ENCODE assay signal across 14 cellular contexts in genomic region chr2:129757915-129758421, GRCh38.
DNase-seq lines count a peak whose midpoint lies in the region; ATAC-seq, FAIRE-seq and TF ChIP-seq lines count a peak whose summit lies in the region.
"Had no signal": no experiment of that assay in that cellular context is flagged by ENCODE, and none has a peak within 500 bp of the region (broad histone marks: within the 10 kb centered on the region; RNA-seq: fewer than 3 reads in every experiment).

No MANE protein-coding gene starts in this region.

- 30% methylated on average over 7 of the region's 7 CpGs for WGBS in HepG2 (ENCODE audit: low lambda C conversion rate)
- WGBS in right lobe of liver (ENCODE audit: insufficient coverage, low coverage, low lambda C conversion rate, missing lambda C conversion rate): 53% methylated on average over 7 of the region's 7 CpGs

- CTCF ChIA-PET in HepG2 (lab: Yijun Ruan, JAX; ENCODE audit: low intra/inter-chr PET ratio, low total read pairs): no interaction called here

- no peak overlapping the region for H2AFZ ChIP-seq in HepG2 (ENCODE audit: low read length)

- intact Hi-C loops in HepG2 (cut with micrococcal nuclease; ENCODE audit: unreplicated experiment) (no loop called here), right lobe of liver (cut with DNase I) (no loop called here), left cardiac atrium (cut with DNase I) (no loop called here)

- ATAC-seq in HepG2: 0 out of 3 replicates have a peak, but pooled peaks have one; percentile 13
- no peak for ATAC-seq in right lobe of liver
- ATAC-seq in left cardiac atrium: peak; percentile 26 to 43

- H3K9ac ChIP-seq in HepG2 (ENCODE audit: insufficient read depth, low read depth, low read length): no peak overlapping the region

- H3K4me1 ChIP-seq in HepG2 (ENCODE audit: insufficient read depth, low read length) (no peaks in the 10 kb centered on the region), right lobe of liver (no peaks in the 10 kb centered on the region)
- H3K4me1 ChIP-seq: SJCRH30 had no signal

- no peaks in the 10 kb centered on the region for H3K36me3 ChIP-seq in HepG2 (replicated peaks in 1 of 2; ENCODE audit: control insufficient read depth in 1 of 2, insufficient read depth in 2 of 2, low read length in 2 of 2)
- no peaks in the 10 kb centered on the region for H3K36me3 ChIP-seq in right lobe of liver
- H3K36me3 ChIP-seq: SJCRH30 had no signal

- FAIRE-seq in HepG2 (lab: Jason Lieb, UNC): no peak
- FAIRE-seq: frontal cortex had no signal

- no peaks in the 10 kb centered on the region for H3K36me3 Mint-ChIP-seq in nephron progenitor cell (ENCODE audit: low read depth)
- no peaks in the 10 kb centered on the region for H3K36me3 Mint-ChIP-seq in T-helper 2 cell treated with Interferon-gamma antibody and Interleukin-4, amounts not matched to agents 5 μg/mL and 100 μg/mL, for 36 hours (ENCODE audit: low read depth)
- H3K36me3 Mint-ChIP-seq: IgD-negative memory B cell had no signal

- H3K27me3 Mint-ChIP-seq in nephron progenitor cell (ENCODE audit: low read depth, poor library complexity): peaks cover 17% of the 10 kb centered on the region
- no peaks in the 10 kb centered on the region for H3K27me3 Mint-ChIP-seq in T-helper 2 cell treated with Interferon-gamma antibody and Interleukin-4, amounts not matched to agents 5 μg/mL and 100 μg/mL, for 36 hours (ENCODE audit: low read depth)

- no peak for TF ChIP-seq EP300 in HepG2 (IDR thresholded peaks at IDR 0.05; ENCODE audit: low read depth in 2 of 2, low read length in 2 of 2)
- TF ChIP-seq EP300 in HepG2 (CRISPR knock-in tag; IDR thresholded peaks at IDR 0.05; ENCODE audit: borderline replicate concordance): no peak

- peak overlapping the region; percentile 41; the same call in 1 of the 2 replicates for H3K4me2 ChIP-seq in HepG2 (ENCODE audit: low read depth, low read length)

- H3K4me3 Mint-ChIP-seq in nephron progenitor cell: no peak overlapping the region
- no peak overlapping the region for H3K4me3 Mint-ChIP-seq in T-helper 2 cell treated with Interferon-gamma antibody and Interleukin-4, amounts not matched to agents 5 μg/mL and 100 μg/mL, for 36 hours
- H3K4me3 Mint-ChIP-seq: IgD-negative memory B cell had no signal

- H3K4me1 Mint-ChIP-seq in nephron progenitor cell: peaks cover 26% of the 10 kb centered on the region
- H3K4me1 Mint-ChIP-seq in T-helper 2 cell treated with Interferon-gamma antibody and Interleukin-4, amounts not matched to agents 5 μg/mL and 100 μg/mL, for 36 hours (ENCODE audit: low read depth): no peaks in the 10 kb centered on the region

- no peaks in the 10 kb centered on the region for H4K20me1 ChIP-seq in HepG2 (ENCODE audit: insufficient read depth, low read length)

- no peak overlapping the region for H3K4me3 ChIP-seq in HepG2 (replicated peaks in 1 of 3; ENCODE audit: insufficient read depth in 1 of 3, low read depth in 2 of 3, low read length in 3 of 3)
- no peak overlapping the region for H3K4me3 ChIP-seq in right lobe of liver
- H3K4me3 ChIP-seq: SJCRH30 had no signal

- no peaks in the 10 kb centered on the region for H3K9me3 Mint-ChIP-seq in nephron progenitor cell
- no peaks in the 10 kb centered on the region for H3K9me3 Mint-ChIP-seq in T-helper 2 cell treated with Interferon-gamma antibody and Interleukin-4, amounts not matched to agents 5 μg/mL and 100 μg/mL, for 36 hours
- H3K9me3 Mint-ChIP-seq: IgD-negative memory B cell had no signal

- POLR2A ChIA-PET in HepG2 (lab: Yijun Ruan, JAX): no interaction called here

- H3K27ac Mint-ChIP-seq in nephron progenitor cell: peak overlapping the region; percentile 9
- H3K27ac Mint-ChIP-seq in T-helper 2 cell treated with Interferon-gamma antibody and Interleukin-4, amounts not matched to agents 5 μg/mL and 100 μg/mL, for 36 hours: no peak overlapping the region
- H3K27ac Mint-ChIP-seq: IgD-negative memory B cell had no signal

- H3K27ac ChIP-seq in HepG2 (ENCODE audit: extremely low read length, insufficient read depth, low read length) (no peak overlapping the region), right lobe of liver (no peak overlapping the region)
- H3K27ac ChIP-seq: SJCRH30 had no signal

- TF ChIP-seq CTCF in HepG2 (CRISPR knock-in tag; IDR thresholded peaks at IDR 0.05) (no peak), right lobe of liver (IDR thresholded peaks at IDR 0.05) (no peak), nephron progenitor cell (IDR thresholded peaks at IDR 0.05) (no peak)

- DNase-seq in HepG2 (ENCODE audit: low spot score) (no peak), right lobe of liver (no peak), left cardiac atrium (no peak), nephron progenitor cell (no peak), GM19238 (ENCODE audit: insufficient read length, low spot score) (no peak), NCI-H2081 treated with DMSO at 0.1 percent for 48 hours (lab: John Stamatoyannopoulos, UW) (no peak)
- no peak for DNase-seq in stimulated activated CD4-positive, alpha-beta T cell treated with anti-CD3 and anti-CD28 coated beads, Interleukin-2, amount 100 ng/mL, for 48 hours
- no peak for DNase-seq in T-helper 2 cell treated with Interferon-gamma antibody and Interleukin-4, amounts not matched to agents 5 μg/mL and 100 μg/mL, for 36 hours (ENCODE audit: low spot score)
- DNase-seq: ACHN, HCEC 1CT, NCI-H1417 treated with DMSO at 0.1 percent for 48 hours, SJCRH30 had no signal

- in situ Hi-C loops in HepG2 (cut with HindIII; ENCODE audit: extremely low pct_ligation_motif_present, low pct_unique_long_range_greater_than_20kb): no loop called here

- no peak for TF ChIP-seq POLR2A in HepG2 (IDR thresholded peaks at IDR 0.05; ENCODE audit: insufficient read depth in 1 of 2, low read depth in 2 of 2, low read length in 2 of 2)
- TF ChIP-seq POLR2A in right lobe of liver (IDR thresholded peaks at IDR 0.05): no peak

- no peaks in the 10 kb centered on the region for H3K79me2 ChIP-seq in HepG2 (ENCODE audit: insufficient read depth, low read length)

- BruUV-seq in HepG2 (replicated peaks; lab: Mats Ljungman, UMichigan): no TSS peak

- H3K9me3 ChIP-seq in HepG2 (ENCODE audit: low read length) (no peaks in the 10 kb centered on the region), right lobe of liver (no peaks in the 10 kb centered on the region)
- H3K9me3 ChIP-seq: SJCRH30 had no signal

- H3K27me3 ChIP-seq in HepG2 (ENCODE audit: control insufficient read depth in 1 of 2, insufficient read depth in 2 of 2, low read length in 2 of 2) (peaks cover 6 to 54% of the 10 kb centered on the region in 2 experiments; a peak in 4 of 5 replicates), right lobe of liver (no peaks in the 10 kb centered on the region)
- H3K27me3 ChIP-seq: SJCRH30 had no signal

- no peak for TF ChIP-seq RAD21 in HepG2 (CRISPR knock-in tag; IDR thresholded peaks at IDR 0.05)

TF ChIP-seq in HepG2, 621 proteins besides CTCF, POLR2A, EP300 and RAD21 (continues in another document):
- no peak for TF ChIP-seq ZNF12 (CRISPR knock-in tag; IDR thresholded peaks at IDR 0.05)
- TF ChIP-seq ZNF691 (CRISPR knock-in tag; IDR thresholded peaks at IDR 0.05; ENCODE audit: borderline replicate concordance, low read depth): no peak
- TF ChIP-seq, protein P1, sequence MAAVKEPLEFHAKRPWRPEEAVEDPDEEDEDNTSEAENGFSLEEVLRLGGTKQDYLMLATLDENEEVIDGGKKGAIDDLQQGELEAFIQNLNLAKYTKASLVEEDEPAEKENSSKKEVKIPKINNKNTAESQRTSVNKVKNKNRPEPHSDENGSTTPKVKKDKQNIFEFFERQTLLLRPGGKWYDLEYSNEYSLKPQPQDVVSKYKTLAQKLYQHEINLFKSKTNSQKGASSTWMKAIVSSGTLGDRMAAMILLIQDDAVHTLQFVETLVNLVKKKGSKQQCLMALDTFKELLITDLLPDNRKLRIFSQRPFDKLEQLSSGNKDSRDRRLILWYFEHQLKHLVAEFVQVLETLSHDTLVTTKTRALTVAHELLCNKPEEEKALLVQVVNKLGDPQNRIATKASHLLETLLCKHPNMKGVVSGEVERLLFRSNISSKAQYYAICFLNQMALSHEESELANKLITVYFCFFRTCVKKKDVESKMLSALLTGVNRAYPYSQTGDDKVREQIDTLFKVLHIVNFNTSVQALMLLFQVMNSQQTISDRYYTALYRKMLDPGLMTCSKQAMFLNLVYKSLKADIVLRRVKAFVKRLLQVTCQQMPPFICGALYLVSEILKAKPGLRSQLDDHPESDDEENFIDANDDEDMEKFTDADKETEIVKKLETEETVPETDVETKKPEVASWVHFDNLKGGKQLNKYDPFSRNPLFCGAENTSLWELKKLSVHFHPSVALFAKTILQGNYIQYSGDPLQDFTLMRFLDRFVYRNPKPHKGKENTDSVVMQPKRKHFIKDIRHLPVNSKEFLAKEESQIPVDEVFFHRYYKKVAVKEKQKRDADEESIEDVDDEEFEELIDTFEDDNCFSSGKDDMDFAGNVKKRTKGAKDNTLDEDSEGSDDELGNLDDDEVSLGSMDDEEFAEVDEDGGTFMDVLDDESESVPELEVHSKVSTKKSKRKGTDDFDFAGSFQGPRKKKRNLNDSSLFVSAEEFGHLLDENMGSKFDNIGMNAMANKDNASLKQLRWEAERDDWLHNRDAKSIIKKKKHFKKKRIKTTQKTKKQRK (IDR thresholded peaks at IDR 0.05; ENCODE audit: low read length): no peak

Comparison
In these comparisons a context has a peak if more than half of its experiments do, and no peak if none do; other contexts are left out.
1. ATAC-seq: peak in HepG2 (single experiment) and left cardiac atrium (2 of 2); none in right lobe of liver (0 of 4).